24 cellular contexts compared by ENCODE assay signal in the genomic region with DNA sequence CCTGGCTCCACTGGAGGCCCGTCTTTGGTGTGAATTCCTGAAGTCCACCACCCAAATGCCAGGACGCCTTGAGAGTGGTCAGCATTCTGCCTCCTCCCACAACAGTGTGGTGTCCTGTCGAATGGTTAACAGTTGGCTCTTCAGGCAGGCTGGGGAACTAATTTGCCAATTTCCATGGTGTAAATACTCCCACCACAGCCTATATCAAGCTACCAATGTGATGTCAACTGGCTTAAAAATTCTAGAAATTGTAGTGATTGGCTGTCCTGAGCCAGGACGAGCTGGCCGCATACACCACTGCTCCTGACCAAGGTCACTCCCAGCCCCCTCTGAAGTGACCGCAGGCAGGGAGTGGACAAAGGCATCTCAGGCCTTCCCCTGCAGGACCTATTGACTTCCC. TPM values are rescaled to one million over a fixed set of nuclear protein-coding genes. Genes with fewer than 3 reads are reported as not detected.
"Had no signal": no experiment of that assay in that cellular context is flagged by ENCODE, and none has a peak within 500 bp of the region (broad histone marks: within the 10 kb centered on the region; RNA-seq: fewer than 3 reads in every experiment).

No MANE protein-coding gene starts in this region.

- H3K4me1 ChIP-seq: ascending aorta had no signal

- H3K4me3 ChIP-seq: ascending aorta, MG63, SJSA1 had no signal

- DNase-seq: activated CD4-positive, alpha-beta T cell treated with anti-CD3 and anti-CD28 coated beads, Interleukin-2, amount 10 ng/mL, durations not matched to agents 7 days and 5 days; activated CD4-positive, alpha-beta T cell treated with anti-CD3 and anti-CD28 coated beads, Interleukin-2, amount 50 U/mL, for 48 hours; activated CD8-positive, alpha-beta T cell treated with anti-CD3 and anti-CD28 coated beads, Interleukin-2, amount 10 ng/mL, durations not matched to agents 7 days and 5 days; activated gamma-delta T cell; activated naive CD4-positive, alpha-beta T cell treated with Interleukin-2 at 50 U/mL for 16 hours; activated naive CD8-positive, alpha-beta T cell treated with anti-CD3 and anti-CD28 coated beads, Interleukin-2, amount 10 ng/mL, durations not matched to agents 7 days and 5 days; activated T-cell treated with anti-CD3 and anti-CD28 coated beads, Interleukin-2, amount 50 U/mL, for 24 hours; amygdala; Kasumi-1; KG1; MG63; MV-4-11; NCI-H1092; NCI-H1436 treated with DMSO at 0.1 percent for 48 hours; NCI-H1694 treated with DMSO at 0.1 percent for 48 hours; NCI-H526; NCI-H748 treated with DMSO at 0.1 percent for 48 hours; NK-92 treated with Interleukin-12 subunit alpha and Interleukin-12 subunit beta, amount 100 ng/mL, for 24 hours; SHP77 treated with DMSO at 0.1 percent for 48 hours; SK-N-SH had no signal

- H3K36me3 ChIP-seq: ascending aorta, MG63, SJSA1 had no signal

- H3K27ac ChIP-seq: ascending aorta, SJSA1 had no signal

- H3K9me3 ChIP-seq: ascending aorta, MG63, SJSA1, SK-N-SH had no signal

- ATAC-seq: activated CD8-positive, alpha-beta T cell treated with anti-CD3 and anti-CD28 coated beads, Interleukin-2, amount 10 ng/mL, durations not matched to agents 7 days and 5 days had no signal

RNA-seq across cellular contexts. Expression of gene UNC5A, which starts 11.1 kb away (rescaled TPM):
- total RNA-seq: activated CD4-positive, alpha-beta T cell treated with anti-CD3 and anti-CD28 coated beads, Interleukin-2, amount 10 ng/mL, durations not matched to agents 7 days and 5 days; activated CD8-positive, alpha-beta T cell treated with anti-CD3 and anti-CD28 coated beads, Interleukin-2, amount 10 ng/mL, durations not matched to agents 7 days and 5 days; activated naive CD8-positive, alpha-beta T cell treated with anti-CD3 and anti-CD28 coated beads, Interleukin-2, amount 10 ng/mL, durations not matched to agents 7 days and 5 days; activated T-helper 2 cell treated with anti-CD3 and anti-CD28 coated beads, Interferon-gamma antibody, Interleukin-2, Interleukin-4, amounts not matched to agents 10 μg/mL and 5 μg/mL and 100 μg/mL, durations not matched to agents 14 hours and 24 hours and 36 hours; ascending aorta; NCI-H460; SJSA1 had no signal
